25 cellular contexts compared by ENCODE assay signal in the genomic region with DNA sequence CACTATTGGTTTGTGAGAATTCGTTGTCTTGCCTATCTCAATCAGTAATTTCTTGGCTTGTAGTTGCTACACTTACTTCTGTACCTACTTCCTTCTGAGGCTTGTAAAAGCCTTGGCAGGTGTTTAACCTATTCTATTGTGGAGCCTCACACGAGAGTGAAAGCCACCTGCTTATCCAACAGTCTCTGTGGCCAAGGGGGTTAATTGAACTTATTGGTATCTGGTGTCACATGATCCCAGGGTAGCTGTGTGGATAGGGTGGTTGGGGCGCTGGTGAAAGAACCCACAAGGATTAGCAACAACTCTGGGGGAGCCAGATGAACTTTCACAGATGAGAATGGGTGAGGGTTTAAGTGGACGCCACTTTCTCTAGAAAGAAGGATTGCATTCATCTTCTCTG. TPM values are rescaled to one million over a fixed set of nuclear protein-coding genes. Genes with fewer than 3 reads are reported as not detected.
DNase-seq lines count a peak whose midpoint lies in the region; ATAC-seq and TF ChIP-seq lines count a peak whose summit lies in the region.
"Had no signal": no experiment of that assay in that cellular context is flagged by ENCODE, and none has a peak within 500 bp of the region (broad histone marks: within the 10 kb centered on the region; RNA-seq: fewer than 3 reads in every experiment).

No MANE protein-coding gene starts in this region.

- H4K20me1 ChIP-seq in GM23338 (replicated peaks; ENCODE audit: insufficient read depth), result no peaks in the 10 kb centered on the region
- H4K20me1 ChIP-seq: BLaER1 treated with 17β-estradiol and CSF1 and Interleukin-3, amounts not matched to agents 10 nM and 100 nM had no signal

- H3K4me1 ChIP-seq in GM23338 (ENCODE audit: insufficient read depth), result peaks cover 14% of the 10 kb centered on the region
- H3K4me1 ChIP-seq: Caco-2 had no signal

- no peaks in the 10 kb centered on the region for H3K79me2 ChIP-seq in GM23338 (replicated peaks; ENCODE audit: insufficient read depth)

- intact Hi-C loops in natural killer cell (cut with micrococcal nuclease), result no loop called here

- no peaks in the 10 kb centered on the region for H3K9me3 Mint-ChIP-seq in natural killer cell treated with Interleukin-12 subunit alpha and Interleukin-12 subunit beta and Interleukin-15 and Interleukin-18, amount 100 ng/mL, for 72 hours
- H3K9me3 Mint-ChIP-seq in natural killer cell, result no peaks in the 10 kb centered on the region
- H3K9me3 Mint-ChIP-seq in neural crest cell, result no peaks in the 10 kb centered on the region
- no peaks in the 10 kb centered on the region; the same call in 2 of the 3 replicates for H3K9me3 Mint-ChIP-seq in GM23338
- H3K9me3 Mint-ChIP-seq: CD8-positive, alpha-beta T cell had no signal

- no peak overlapping the region for H3K27ac Mint-ChIP-seq in natural killer cell treated with Interleukin-12 subunit alpha and Interleukin-12 subunit beta and Interleukin-15 and Interleukin-18, amount 100 ng/mL, for 72 hours
- H3K27ac Mint-ChIP-seq in natural killer cell, result no peak overlapping the region
- H3K27ac Mint-ChIP-seq in T-helper 17 cell, result peak overlapping the region; percentile 32
- peak overlapping the region; percentile 71 for H3K27ac Mint-ChIP-seq in neural crest cell (ENCODE audit: unreplicated experiment)
- no peak overlapping the region for H3K27ac Mint-ChIP-seq in GM23338
- H3K27ac Mint-ChIP-seq: CD8-positive, alpha-beta T cell had no signal

- no peak for ATAC-seq in natural killer cell treated with Interleukin-12 subunit alpha and Interleukin-12 subunit beta and Interleukin-15 and Interleukin-18, amount 100 ng/mL, for 72 hours
- no peak for ATAC-seq in natural killer cell
- no peak for ATAC-seq in T-helper 17 cell
- no peak for ATAC-seq in GM19452 (IDR thresholded peaks at IDR 0.05; ENCODE audit: unreplicated experiment)
- no peak for ATAC-seq in GM23338
- ATAC-seq: CD8-positive, alpha-beta T cell; GM12878; HepG2 had no signal

- no peaks in the 10 kb centered on the region for H3K9me3 ChIP-seq in T-helper 17 cell (ENCODE audit: control insufficient read depth, low read length, poor library complexity, severe bottlenecking)
- H3K9me3 ChIP-seq: BLaER1 treated with 17β-estradiol and CSF1 and Interleukin-3, amounts not matched to agents 10 nM and 100 nM; Caco-2; SJSA1 had no signal

- peaks cover 0 to 5% of the 10 kb centered on the region in 2 donors for H3K4me1 Mint-ChIP-seq in natural killer cell treated with Interleukin-12 subunit alpha and Interleukin-12 subunit beta and Interleukin-15 and Interleukin-18, amount 100 ng/mL, for 72 hours (ENCODE audit: low read depth in 2 of 2)
- H3K4me1 Mint-ChIP-seq in natural killer cell, result peaks cover 0 to 5% of the 10 kb centered on the region in 2 donors
- H3K4me1 Mint-ChIP-seq in T-helper 17 cell, result peaks cover 42% of the 10 kb centered on the region
- H3K4me1 Mint-ChIP-seq in neural crest cell, result peaks cover 15% of the 10 kb centered on the region
- H3K4me1 Mint-ChIP-seq in GM23338, result peaks cover 23% of the 10 kb centered on the region

- no peak overlapping the region for H3K27ac ChIP-seq in GM23338 (ENCODE audit: low read depth)
- H3K27ac ChIP-seq: BLaER1 treated with 17β-estradiol and CSF1 and Interleukin-3, amounts not matched to agents 10 nM and 100 nM; SJSA1 had no signal

- 0 out of 2 replicates have a peak, but pooled peaks cover 3% of the 10 kb centered on the region for H3F3A ChIP-seq in GM23338 (replicated peaks; ENCODE audit: low read depth)

- no peak overlapping the region for H2AFZ ChIP-seq in GM23338

- H3K4me3 ChIP-seq in GM23338, result no peak overlapping the region
- H3K4me3 ChIP-seq: BLaER1 treated with 17β-estradiol and CSF1 and Interleukin-3, amounts not matched to agents 10 nM and 100 nM; GM12878; SJSA1 had no signal

- peak; percentile 18 for DNase-seq in natural killer cell treated with Interleukin-12 subunit alpha and Interleukin-12 subunit beta and Interleukin-15 and Interleukin-18, amount 100 ng/mL, for 72 hours (ENCODE audit: low spot score)
- DNase-seq in natural killer cell, result no peak
- no peak for DNase-seq in T-helper 17 cell
- DNase-seq in neural crest cell (ENCODE audit: low read depth, low spot score), result no peak
- no peak for DNase-seq in NCI-H526 treated with DMSO at 0.1 percent for 48 hours (lab: John Stamatoyannopoulos, UW)
- DNase-seq in GM23338 (ENCODE audit: low spot score), result no peak
- DNase-seq: Caco-2; CD8-positive, alpha-beta T cell; DMS79; EL; GDM1; KBM-7; NCI-H1092; NCI-H1417 treated with DMSO at 0.1 percent for 48 hours; NCI-H1694 treated with DMSO at 0.1 percent for 48 hours; NCI-H2081; NCI-H446 treated with DMSO at 0.1 percent for 48 hours; NCI-H526; Right ventricle myocardium superior; RPMI8226 had no signal

- H3K27me3 Mint-ChIP-seq in natural killer cell treated with Interleukin-12 subunit alpha and Interleukin-12 subunit beta and Interleukin-15 and Interleukin-18, amount 100 ng/mL, for 72 hours, result no peaks in the 10 kb centered on the region
- H3K27me3 Mint-ChIP-seq in natural killer cell (ENCODE audit: low read depth in 2 of 2), result no peaks in the 10 kb centered on the region
- H3K27me3 Mint-ChIP-seq in T-helper 17 cell, result no peaks in the 10 kb centered on the region
- H3K27me3 Mint-ChIP-seq in neural crest cell (ENCODE audit: low read depth), result no peaks in the 10 kb centered on the region
- H3K27me3 Mint-ChIP-seq in GM23338 (ENCODE audit: insufficient read depth, low read depth, poor library complexity), result peaks cover 15% of the 10 kb centered on the region

- H3K36me3 Mint-ChIP-seq in natural killer cell treated with Interleukin-12 subunit alpha and Interleukin-12 subunit beta and Interleukin-15 and Interleukin-18, amount 100 ng/mL, for 72 hours, result no peaks in the 10 kb centered on the region
- no peaks in the 10 kb centered on the region for H3K36me3 Mint-ChIP-seq in natural killer cell
- no peaks in the 10 kb centered on the region for H3K36me3 Mint-ChIP-seq in T-helper 17 cell (ENCODE audit: low read depth)
- H3K36me3 Mint-ChIP-seq in neural crest cell (ENCODE audit: low read depth), result peaks cover 4% of the 10 kb centered on the region
- H3K36me3 Mint-ChIP-seq in GM23338 (ENCODE audit: low read depth), result no peaks in the 10 kb centered on the region; the same call in 2 of the 3 replicates

- H3K4me2 ChIP-seq in GM23338, result no peak overlapping the region
- H3K4me2 ChIP-seq: BLaER1 treated with 17β-estradiol and CSF1 and Interleukin-3, amounts not matched to agents 10 nM and 100 nM had no signal

- no peaks in the 10 kb centered on the region for H3K36me3 ChIP-seq in GM23338 (ENCODE audit: insufficient read depth)
- H3K36me3 ChIP-seq: SJSA1 had no signal

- H3K27me3 ChIP-seq in GM23338 (ENCODE audit: insufficient read depth), result no peaks in the 10 kb centered on the region
- H3K27me3 ChIP-seq: BLaER1 treated with 17β-estradiol and CSF1 and Interleukin-3, amounts not matched to agents 10 nM and 100 nM; SJSA1 had no signal

- H3K4me3 Mint-ChIP-seq in natural killer cell treated with Interleukin-12 subunit alpha and Interleukin-12 subunit beta and Interleukin-15 and Interleukin-18, amount 100 ng/mL, for 72 hours, result no peak overlapping the region
- H3K4me3 Mint-ChIP-seq in natural killer cell (no peak overlapping the region), T-helper 17 cell (no peak overlapping the region), neural crest cell (no peak overlapping the region), GM23338 (no peak overlapping the region)
- H3K4me3 Mint-ChIP-seq: CD8-positive, alpha-beta T cell had no signal

- H3K9me2 ChIP-seq in GM23338 (ENCODE audit: insufficient read depth), result no peaks in the 10 kb centered on the region

- TF ChIP-seq CTCF in natural killer cell (IDR thresholded peaks at IDR 0.05), result no peak
- TF ChIP-seq CTCF in neural crest cell (conservative IDR thresholded peaks at IDR 0.05), result no peak
- no peak for TF ChIP-seq CTCF in GM23338 (conservative IDR thresholded peaks at IDR 0.05; ENCODE audit: low read depth in 2 of 2)

RNA-seq across cellular contexts. Expression of gene ATP6V0E2, which starts 13.9 kb away (rescaled TPM):
- total RNA-seq in natural killer cell treated with Interleukin-12 subunit alpha and Interleukin-12 subunit beta and Interleukin-15 and Interleukin-18, amount 100 ng/mL, for 72 hours, result 10 to 100 TPM; 32.6 to 64.3 TPM
- total RNA-seq in natural killer cell (10 to 100 TPM; 23.2 to 39.4 (median 34.9) TPM), T-helper 17 cell (10 to 100 TPM; 29.4 to 38.5 TPM), neural crest cell (86.5 and 87.4 TPM in 2 replicates)
- total RNA-seq in GM23338 (2014; rRNA removed; shearing (Covaris generic)), result 18.8 and 34.7 TPM in 2 replicates
- polyA plus RNA-seq in GM23338 (2016; fragmentation: Nextera tagmentation; extraction: Ambion mirVana), result 14.8 and 15.6 TPM in 2 replicates

RNA-seq across cellular contexts. Expression of gene ZNF862, which starts 21.7 kb away (rescaled TPM):
- total RNA-seq in natural killer cell treated with Interleukin-12 subunit alpha and Interleukin-12 subunit beta and Interleukin-15 and Interleukin-18, amount 100 ng/mL, for 72 hours, result 10 to 100 TPM; 18.8 to 19.1 TPM
- total RNA-seq in natural killer cell, result 10 to 100 TPM; 21.4 to 28.9 (median 21.7) TPM
- total RNA-seq in T-helper 17 cell, result 10 to 100 TPM; 27.5 to 31.0 TPM
- total RNA-seq in neural crest cell, result 15.2 and 19.6 TPM in 2 replicates
- total RNA-seq in GM23338 (2014; rRNA removed; shearing (Covaris generic)), result 1.6 and 2.3 TPM in 2 replicates
- polyA plus RNA-seq in GM23338 (2016; fragmentation: Nextera tagmentation; extraction: Ambion mirVana), result 0.64 and 0.94 TPM in 2 replicates

Comparison
In these comparisons a context has a peak if more than half of its experiments do, and no peak if none do; other contexts are left out.
1. H3K27ac Mint-ChIP-seq: peak in T-helper 17 cell (single experiment) and neural crest cell (single experiment); none in natural killer cell treated with Interleukin-12 subunit alpha and Interleukin-12 subunit beta and Interleukin-15 and Interleukin-18, amount 100 ng/mL, for 72 hours (0 of 2), natural killer cell (0 of 2) and GM23338 (single experiment).